Comparison of ENCODE assay signal across 8 cellular contexts in the genomic region with DNA sequence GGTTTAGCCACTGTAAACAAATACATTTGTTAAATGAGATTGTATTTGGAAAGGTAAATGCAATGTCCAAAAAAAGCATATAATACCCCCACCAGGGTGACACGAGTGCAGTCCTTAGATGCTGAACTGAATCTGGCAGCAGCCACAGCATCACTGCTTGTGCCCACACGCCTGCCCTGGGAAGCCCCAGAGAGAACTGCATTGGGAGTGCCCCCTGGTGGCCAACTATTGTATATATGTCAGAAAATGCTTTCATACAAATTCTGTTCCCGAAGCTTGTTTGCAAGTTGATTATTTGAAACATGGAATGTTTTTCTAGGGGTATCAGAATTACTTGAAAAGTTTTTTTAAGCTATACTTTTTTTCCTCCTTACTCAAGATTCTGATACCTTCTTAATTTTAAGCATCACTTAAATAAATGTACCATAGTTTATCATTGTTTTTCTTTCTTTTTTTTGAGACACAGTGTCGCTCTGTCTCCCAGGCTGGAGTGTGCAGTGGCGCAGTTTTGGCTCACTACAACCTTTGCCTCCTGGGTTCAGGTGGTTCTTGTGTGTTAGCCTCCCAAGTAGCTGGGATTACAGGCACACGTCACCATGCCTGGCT. TPM values are rescaled to one million over a fixed set of nuclear protein-coding genes. Genes with fewer than 3 reads are reported as not detected.
DNase-seq lines count a peak whose midpoint lies in the region; ATAC-seq lines count a peak whose summit lies in the region.

No MANE protein-coding gene starts in this region.

- H3K27me3 Mint-ChIP-seq in activated CD8-positive, alpha-beta T cell treated with anti-CD3 and anti-CD28 coated beads, Interleukin-2, amount 10 ng/mL, durations not matched to agents 7 days and 5 days (ENCODE audit: low read depth), result no peaks in the 10 kb centered on the region
- no peaks in the 10 kb centered on the region for H3K27me3 Mint-ChIP-seq in effector memory CD8-positive, alpha-beta T cell

- H3K9me3 Mint-ChIP-seq in activated CD8-positive, alpha-beta T cell treated with anti-CD3 and anti-CD28 coated beads, Interleukin-2, amount 10 ng/mL, durations not matched to agents 7 days and 5 days (ENCODE audit: insufficient read depth), result no peaks in the 10 kb centered on the region
- H3K9me3 Mint-ChIP-seq in effector memory CD8-positive, alpha-beta T cell, result no peaks in the 10 kb centered on the region

- H3K27ac Mint-ChIP-seq in activated CD8-positive, alpha-beta T cell treated with anti-CD3 and anti-CD28 coated beads, Interleukin-2, amount 10 ng/mL, durations not matched to agents 7 days and 5 days, result no peak overlapping the region
- no peak overlapping the region for H3K27ac Mint-ChIP-seq in effector memory CD8-positive, alpha-beta T cell

- peaks cover 2% of the 10 kb centered on the region for H3K4me1 Mint-ChIP-seq in activated CD8-positive, alpha-beta T cell treated with anti-CD3 and anti-CD28 coated beads, Interleukin-2, amount 10 ng/mL, durations not matched to agents 7 days and 5 days (ENCODE audit: low read depth)
- H3K4me1 Mint-ChIP-seq in effector memory CD8-positive, alpha-beta T cell (ENCODE audit: low read depth in 2 of 2), result peaks cover 0 to 3% of the 10 kb centered on the region in 2 donors

- peaks cover 2% of the 10 kb centered on the region for H3K36me3 Mint-ChIP-seq in activated CD8-positive, alpha-beta T cell treated with anti-CD3 and anti-CD28 coated beads, Interleukin-2, amount 10 ng/mL, durations not matched to agents 7 days and 5 days (ENCODE audit: low read depth)
- peaks cover 10% of the 10 kb centered on the region for H3K36me3 Mint-ChIP-seq in effector memory CD8-positive, alpha-beta T cell (ENCODE audit: insufficient read depth)

- DNase-seq in DMS 273 (lab: John Stamatoyannopoulos, UW; ENCODE audit: unreplicated experiment), result peak; percentile 94
- DNase-seq in HK-2 (ENCODE audit: unreplicated experiment), result peak; percentile 69
- peak; percentile 4 for DNase-seq in NK-92 (lab: John Stamatoyannopoulos, UW; ENCODE audit: unreplicated experiment)
- peak; percentile 87 for DNase-seq in activated CD8-positive, alpha-beta T cell treated with anti-CD3 and anti-CD28 coated beads, Interleukin-2, amount 10 ng/mL, durations not matched to agents 7 days and 5 days
- peak; percentile 84 to 89 (median 86) for DNase-seq in effector memory CD8-positive, alpha-beta T cell
- peak; percentile 89 for DNase-seq in midbrain (lab: John Stamatoyannopoulos, UW)
- peak; percentile 60 to 75 for DNase-seq in stimulated activated CD8-positive, alpha-beta memory T cell treated with anti-CD3 and anti-CD28 coated beads, Interleukin-7, amount 100 ng/mL, for 1 hour (ENCODE audit: low read depth in 2 of 2)

- POLR2A ChIA-PET in activated CD8-positive, alpha-beta T cell treated with anti-CD3 and anti-CD28 coated beads, Interleukin-2, amount 10 ng/mL, durations not matched to agents 7 days and 5 days (lab: Charles Lee), result no interaction called here

- CTCF ChIA-PET in activated CD8-positive, alpha-beta T cell treated with anti-CD3 and anti-CD28 coated beads, Interleukin-2, amount 10 ng/mL, durations not matched to agents 7 days and 5 days (lab: Charles Lee), result interaction anchor here (0.6 to 4.2 kb wide), 27 partner anchors 9 to 656 kb away, joined by 3 to 73 read pairs (median 5); a partner anchor contains a TSS

- no peak overlapping the region for H3K4me3 Mint-ChIP-seq in activated CD8-positive, alpha-beta T cell treated with anti-CD3 and anti-CD28 coated beads, Interleukin-2, amount 10 ng/mL, durations not matched to agents 7 days and 5 days
- H3K4me3 Mint-ChIP-seq in effector memory CD8-positive, alpha-beta T cell, result no peak overlapping the region

- ATAC-seq in GM21360 (IDR thresholded peaks at IDR 0.05; ENCODE audit: unreplicated experiment), result peak; percentile 89
- peak; percentile 92 for ATAC-seq in activated CD8-positive, alpha-beta T cell treated with anti-CD3 and anti-CD28 coated beads, Interleukin-2, amount 10 ng/mL, durations not matched to agents 7 days and 5 days
- ATAC-seq in effector memory CD8-positive, alpha-beta T cell (replicated peaks), result peak; percentile 100

RNA-seq across cellular contexts. Expression of a gene that starts 50.1 kb away (rescaled TPM):
- total RNA-seq in activated CD8-positive, alpha-beta T cell treated with anti-CD3 and anti-CD28 coated beads, Interleukin-2, amount 10 ng/mL, durations not matched to agents 7 days and 5 days, result 1 to 10 TPM; 8.0 to 8.5 TPM

Comparison
In these comparisons a context has a peak if more than half of its experiments do, and no peak if none do; other contexts are left out.
1. Peak in every context shown above with its lines: DNase-seq and ATAC-seq.
2. DNase-seq: peak in every context shown above with its lines; median percentile 94 in DMS 273; 89 in midbrain; 87 in activated CD8-positive, alpha-beta T cell treated with anti-CD3 and anti-CD28 coated beads, Interleukin-2, amount 10 ng/mL, durations not matched to agents 7 days and 5 days; 86 in effector memory CD8-positive, alpha-beta T cell; 69 in HK-2; 68 in stimulated activated CD8-positive, alpha-beta memory T cell treated with anti-CD3 and anti-CD28 coated beads, Interleukin-7, amount 100 ng/mL, for 1 hour; 4 in NK-92.